In genomic region chr12:2051700-2052625, GRCh38 we compare ENCODE assay signal across 8 cellular contexts. TPM values are rescaled to one million over a fixed set of nuclear protein-coding genes. Genes with fewer than 3 reads are reported as not detected.
DNase-seq lines count a peak whose midpoint lies in the region; ATAC-seq and TF ChIP-seq lines count a peak whose summit lies in the region.
"Had no signal": no experiment of that assay in that cellular context is flagged by ENCODE, and none has a peak within 500 bp of the region (broad histone marks: within the 10 kb centered on the region; RNA-seq: fewer than 3 reads in every experiment).

No MANE protein-coding gene starts in this region.

- DNase-seq in H4 (ENCODE audit: low spot score): peak; percentile 24
- DNase-seq in SJCRH30: no peak
- DNase-seq in foreskin fibroblast: peak in 1 of 2 donors; percentile 35
- no peak for DNase-seq in HAP-1 (ENCODE audit: low spot score in 2 of 2)
- DNase-seq: activated gamma-delta T cell treated with Interleukin-2 at 50 U/mL for 16 hours had no signal

- TF ChIP-seq CTCF in foreskin fibroblast (IDR thresholded peaks at IDR 0.05; ENCODE audit: low read depth, low read length): peak; percentile 2

- H3K4me3 ChIP-seq in SJCRH30: 0 out of 2 replicates have a peak overlapping the region, but pooled peaks have one; percentile 24
- peak overlapping the region; percentile 42 to 68 for H3K4me3 ChIP-seq in foreskin fibroblast (ENCODE audit: low read depth in 1 of 2, low read length in 2 of 2)
- peak overlapping the region; percentile 32 to 55 (median 35) for H3K4me3 ChIP-seq in skeletal muscle tissue (ENCODE audit: low read length in 3 of 3)
- no peak overlapping the region for H3K4me3 ChIP-seq in HAP-1

- H3K27me3 ChIP-seq in SJCRH30: peaks cover 12% of the 10 kb centered on the region; the same call in 1 of the 2 replicates
- H3K27me3 ChIP-seq in skeletal muscle tissue (ENCODE audit: control insufficient read depth in 3 of 3, insufficient read depth in 3 of 3, low read length in 3 of 3): peaks cover 42 to 68% (median 61%) of the 10 kb centered on the region in 3 donors
- peaks cover 60% of the 10 kb centered on the region for H3K27me3 ChIP-seq in HAP-1 (ENCODE audit: low read depth)

- no peak for ATAC-seq in HG03139 (IDR thresholded peaks at IDR 0.05; ENCODE audit: unreplicated experiment)
- ATAC-seq in HG03135 (IDR thresholded peaks at IDR 0.05; ENCODE audit: unreplicated experiment): no peak

- peak overlapping the region in 2 of 3 donors; percentile 23 to 40 for H3K9ac ChIP-seq in skeletal muscle tissue (ENCODE audit: low read depth in 1 of 3, low read length in 3 of 3)

- H3K9me3 ChIP-seq in SJCRH30 (replicated peaks) (no peaks in the 10 kb centered on the region), skeletal muscle tissue (ENCODE audit: control insufficient read depth in 3 of 3, low read length in 3 of 3) (no peaks in the 10 kb centered on the region), HAP-1 (no peaks in the 10 kb centered on the region)

- no peaks in the 10 kb centered on the region for H3K4me1 ChIP-seq in SJCRH30
- peaks cover 4 to 13% (median 8%) of the 10 kb centered on the region in 3 donors for H3K4me1 ChIP-seq in skeletal muscle tissue (ENCODE audit: control insufficient read depth in 3 of 3, insufficient read depth in 3 of 3, low read length in 3 of 3)
- H3K4me1 ChIP-seq in HAP-1: no peaks in the 10 kb centered on the region; the same call in 1 of the 2 replicates

- in situ Hi-C loops in HAP-1 (cut with MboI; ENCODE audit: low sequenced_read_pairs): loop anchor here (10.0 kb wide), 2 partner anchors 233 to 533 kb away; no protein-coding TSS in a partner anchor

- H3K36me3 ChIP-seq in SJCRH30 (no peaks in the 10 kb centered on the region), skeletal muscle tissue (ENCODE audit: control insufficient read depth in 3 of 3, insufficient read depth in 3 of 3, low read length in 3 of 3) (no peaks in the 10 kb centered on the region), HAP-1 (replicated peaks) (no peaks in the 10 kb centered on the region)

- H3K27ac ChIP-seq in SJCRH30 (no peak overlapping the region), skeletal muscle tissue (ENCODE audit: low read depth, low read length) (no peak overlapping the region)

RNA-seq across cellular contexts. Expression of gene CACNA1C, which starts 0.8 kb away (rescaled TPM):
- total RNA-seq in H4 (2014; rRNA removed; shearing (Covaris generic)): 1.5 TPM in 2 replicates
- not detected in 2 replicates for total RNA-seq in SJCRH30 (2014; rRNA removed; shearing (Covaris generic))
- total RNA-seq in skeletal muscle tissue: 7.3 TPM

RNA-seq across cellular contexts. Expression of gene DCP1B, which starts 47.7 kb away (rescaled TPM):
- total RNA-seq in H4 (2014; rRNA removed; shearing (Covaris generic)): 25.7 and 32.4 TPM in 2 replicates
- 10.6 and 11.8 TPM in 2 replicates for total RNA-seq in SJCRH30 (2014; rRNA removed; shearing (Covaris generic))
- total RNA-seq in skeletal muscle tissue: 3.7 TPM
